ENCODE assay signal across 8 cellular contexts in genomic region chr2:65377556-65378307, GRCh38. TPM values are rescaled to one million over a fixed set of nuclear protein-coding genes. Genes with fewer than 3 reads are reported as not detected.
DNase-seq lines count a peak whose midpoint lies in the region; ATAC-seq, FAIRE-seq and TF ChIP-seq lines count a peak whose summit lies in the region.

No MANE protein-coding gene starts in this region.

- H3K36me3 Mint-ChIP-seq in T-helper 17 cell (ENCODE audit: low read depth), result no peaks in the 10 kb centered on the region

- no peaks in the 10 kb centered on the region for H3K36me3 ChIP-seq in colonic mucosa
- no peaks in the 10 kb centered on the region for H3K36me3 ChIP-seq in prostate gland

- 19% methylated on average over 4 of the region's 5 CpGs for WGBS in prostate gland

- TF ChIP-seq POLR2A in GM12892 (IDR thresholded peaks at IDR 0.05; ENCODE audit: low read depth, low read length) (no peak), prostate gland (IDR thresholded peaks at IDR 0.05) (no peak)

- no peaks in the 10 kb centered on the region for H3K27me3 Mint-ChIP-seq in T-helper 17 cell

- H3K27me3 ChIP-seq in colonic mucosa (no peaks in the 10 kb centered on the region), prostate gland (replicated peaks; ENCODE audit: insufficient read depth) (no peaks in the 10 kb centered on the region)

- no peak overlapping the region for H3K4me3 Mint-ChIP-seq in T-helper 17 cell

- H3K27ac Mint-ChIP-seq in T-helper 17 cell, result no peak overlapping the region

- ATAC-seq in T-helper 17 cell (no peak), HG02938 (IDR thresholded peaks at IDR 0.05; ENCODE audit: unreplicated experiment) (no peak)

- intact Hi-C loops in colonic mucosa (cut with DNase I) (no loop called here), prostate gland (cut with DNase I) (no loop called here)

- H3K4me1 ChIP-seq in colonic mucosa (peaks cover 8% of the 10 kb centered on the region), prostate gland (replicated peaks) (peaks cover 12% of the 10 kb centered on the region)

- H3K9ac ChIP-seq in colonic mucosa (ENCODE audit: low read depth in 2 of 2, low read length in 2 of 2), result no peak overlapping the region

- peak; percentile 36 for FAIRE-seq in GM12892 (lab: Jason Lieb, UNC)

- H3K27ac ChIP-seq in colonic mucosa, result peak overlapping the region; percentile 38
- H3K27ac ChIP-seq in prostate gland, result no peak overlapping the region

- no peak for DNase-seq in GM12892 (ENCODE audit: insufficient read length)
- DNase-seq in NOMO-1 (lab: John Stamatoyannopoulos, UW; ENCODE audit: unreplicated experiment in 2 of 2), result peak; percentile 58 to 82
- peak; percentile 56 for DNase-seq in colonic mucosa
- peak; percentile 25 for DNase-seq in prostate gland (ENCODE audit: low spot score)
- DNase-seq in NCI-H2107 (lab: John Stamatoyannopoulos, UW), result no peak
- DNase-seq in T-helper 17 cell, result no peak
- no peak for DNase-seq in midbrain (lab: John Stamatoyannopoulos, UW)

- TF ChIP-seq CTCF in colonic mucosa (IDR thresholded peaks at IDR 0.05) (no peak), prostate gland (IDR thresholded peaks at IDR 0.05) (no peak)

- H3K9me3 ChIP-seq in colonic mucosa (no peaks in the 10 kb centered on the region), prostate gland (no peaks in the 10 kb centered on the region), T-helper 17 cell (ENCODE audit: control insufficient read depth, low read length, poor library complexity, severe bottlenecking) (no peaks in the 10 kb centered on the region)

- H3K4me1 Mint-ChIP-seq in T-helper 17 cell, result peaks cover 2% of the 10 kb centered on the region

- no peak overlapping the region for H3K4me3 ChIP-seq in colonic mucosa
- H3K4me3 ChIP-seq in prostate gland, result no peak overlapping the region

RNA-seq across cellular contexts. Expression of gene SPRED2, which starts 54.7 kb away (rescaled TPM):
- 8.5 TPM for polyA plus RNA-seq in GM12892 (2012; ENCODE audit: missing spikeins)
- 10 to 100 TPM; 36.9 to 47.8 TPM for total RNA-seq in colonic mucosa
- total RNA-seq in prostate gland, result 10 to 100 TPM; 23.7 to 27.1 TPM
- 1 to 10 TPM; 1.6 to 4.8 TPM for total RNA-seq in T-helper 17 cell

Comparison
In these comparisons a context has a peak if more than half of its experiments do, and no peak if none do; other contexts are left out.
1. DNase-seq: peak in NOMO-1 (2 of 2), colonic mucosa (single experiment) and prostate gland (single experiment); none in GM12892 (single experiment), NCI-H2107 (single experiment), T-helper 17 cell (0 of 3) and midbrain (single experiment).
2. RNA of gene SPRED2, which starts 54.7 kb away (total RNA-seq): 36.9 to 47.8 TPM in colonic mucosa and 23.7 to 27.1 TPM in prostate gland; 1.6 to 4.8 TPM in T-helper 17 cell; every median in the first group is over 4 times any median in the second.